1 cellular context compared by ENCODE assay signal in the genomic region with DNA sequence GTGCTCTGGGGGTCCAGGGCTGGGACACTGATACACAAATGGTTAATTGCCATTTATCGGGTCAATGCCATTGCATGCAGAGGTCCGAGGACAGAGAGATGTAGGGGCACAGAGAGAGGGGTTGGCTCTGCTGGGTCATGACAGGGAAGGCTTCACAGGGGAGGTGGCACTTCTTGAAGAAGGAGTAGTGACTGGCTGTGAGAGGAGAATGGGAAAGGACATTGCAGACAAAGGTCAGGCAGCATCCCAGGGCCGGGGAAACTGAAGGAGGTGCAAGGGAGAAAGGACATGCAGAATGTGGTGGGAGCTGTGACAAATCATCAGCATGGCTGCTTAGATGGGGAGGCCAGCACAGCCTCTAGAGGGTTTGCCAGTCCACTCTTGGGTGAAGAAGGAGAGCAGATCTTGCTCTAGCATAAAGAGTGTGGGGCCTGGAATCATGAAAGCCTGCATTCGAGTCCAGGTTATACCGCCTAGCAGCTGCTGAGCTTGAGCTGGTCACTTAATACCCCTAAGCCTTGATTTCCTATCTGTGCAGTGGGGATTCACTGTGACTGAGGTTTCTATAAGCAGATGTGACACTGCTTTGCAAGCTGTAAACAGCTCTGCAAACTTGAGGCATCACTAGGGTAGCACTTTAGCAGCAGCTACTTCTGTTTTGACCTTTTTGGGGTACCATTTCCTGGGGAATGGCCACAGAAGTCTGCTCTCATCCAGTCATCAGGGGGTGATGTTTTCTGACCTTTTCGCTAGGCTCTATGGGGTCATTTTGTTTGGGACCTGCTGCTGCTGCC.
TF ChIP-seq lines count a peak whose summit lies in the region.

No MANE protein-coding gene starts in this region.

TF ChIP-seq in GM12878, 131 proteins besides CTCF, POLR2A, EP300 and RAD21 (continued from another document):
- TF ChIP-seq, protein P1, sequence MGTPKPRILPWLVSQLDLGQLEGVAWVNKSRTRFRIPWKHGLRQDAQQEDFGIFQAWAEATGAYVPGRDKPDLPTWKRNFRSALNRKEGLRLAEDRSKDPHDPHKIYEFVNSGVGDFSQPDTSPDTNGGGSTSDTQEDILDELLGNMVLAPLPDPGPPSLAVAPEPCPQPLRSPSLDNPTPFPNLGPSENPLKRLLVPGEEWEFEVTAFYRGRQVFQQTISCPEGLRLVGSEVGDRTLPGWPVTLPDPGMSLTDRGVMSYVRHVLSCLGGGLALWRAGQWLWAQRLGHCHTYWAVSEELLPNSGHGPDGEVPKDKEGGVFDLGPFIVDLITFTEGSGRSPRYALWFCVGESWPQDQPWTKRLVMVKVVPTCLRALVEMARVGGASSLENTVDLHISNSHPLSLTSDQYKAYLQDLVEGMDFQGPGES (IDR thresholded peaks at IDR 0.05) = no peak
